Comparison of ENCODE assay signal across 9 cellular contexts in the genomic region with DNA sequence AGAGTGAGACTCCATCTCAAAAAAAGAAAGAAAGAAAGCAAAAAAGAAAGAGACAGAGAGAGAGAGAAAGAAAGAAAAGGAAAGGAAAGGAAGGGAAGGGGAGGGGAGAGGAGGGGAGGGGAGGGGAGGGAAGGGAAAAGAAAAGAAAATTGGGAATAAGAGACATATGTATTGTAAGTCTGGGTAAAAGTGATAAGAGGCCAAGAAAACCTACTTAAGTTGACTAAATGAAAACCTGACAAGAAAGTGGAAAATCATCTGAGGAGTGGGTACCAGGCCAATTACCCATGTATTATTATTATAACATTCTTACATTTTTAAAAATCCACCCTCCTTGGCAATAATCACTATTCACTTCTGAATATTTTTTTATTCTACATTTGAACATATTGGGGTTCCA. TPM values are rescaled to one million over a fixed set of nuclear protein-coding genes. Genes with fewer than 3 reads are reported as not detected.
"Had no signal": no experiment of that assay in that cellular context is flagged by ENCODE, and none has a peak within 500 bp of the region (broad histone marks: within the 10 kb centered on the region; RNA-seq: fewer than 3 reads in every experiment).

No MANE protein-coding gene starts in this region.

- DNase-seq: GDM1, GF-D8 had no signal

- ATAC-seq: GM12878 had no signal

- H3K4me3 ChIP-seq: GM12878 had no signal

- FAIRE-seq: G401.6, GM12878, GM12891, GM12892, GM18507, GM19239 had no signal

RNA-seq across cellular contexts. Expression of a gene that starts 46.3 kb away (rescaled TPM):
- total RNA-seq: G401, GM12878 had no signal
- polyA plus RNA-seq: GM12878 had no signal
